In genomic region chr12:116876151-116876869, GRCh38 we compare ENCODE assay signal across 1 cellular context.
TF ChIP-seq lines count a peak whose summit lies in the region.

No MANE protein-coding gene starts in this region.

TF ChIP-seq in neural cell, 6 proteins besides CTCF, POLR2A, EP300 and RAD21:
- TF ChIP-seq REST (IDR thresholded peaks at IDR 0.05; ENCODE audit: borderline replicate concordance) (no peak), MXI1 (conservative IDR thresholded peaks at IDR 0.05; ENCODE audit: poor library complexity, severe bottlenecking) (no peak), SMC3 (conservative IDR thresholded peaks at IDR 0.05; ENCODE audit: poor library complexity) (no peak), EZH2 (IDR thresholded peaks at IDR 0.05; ENCODE audit: borderline replicate concordance, insufficient read depth, low read length, poor library complexity, severe bottlenecking) (no peak), TAF1 (IDR thresholded peaks at IDR 0.05; ENCODE audit: low read depth) (no peak), POLR2AphosphoS5 (IDR thresholded peaks at IDR 0.05) (no peak)
